14 cellular contexts compared by ENCODE assay signal in the genomic region with DNA sequence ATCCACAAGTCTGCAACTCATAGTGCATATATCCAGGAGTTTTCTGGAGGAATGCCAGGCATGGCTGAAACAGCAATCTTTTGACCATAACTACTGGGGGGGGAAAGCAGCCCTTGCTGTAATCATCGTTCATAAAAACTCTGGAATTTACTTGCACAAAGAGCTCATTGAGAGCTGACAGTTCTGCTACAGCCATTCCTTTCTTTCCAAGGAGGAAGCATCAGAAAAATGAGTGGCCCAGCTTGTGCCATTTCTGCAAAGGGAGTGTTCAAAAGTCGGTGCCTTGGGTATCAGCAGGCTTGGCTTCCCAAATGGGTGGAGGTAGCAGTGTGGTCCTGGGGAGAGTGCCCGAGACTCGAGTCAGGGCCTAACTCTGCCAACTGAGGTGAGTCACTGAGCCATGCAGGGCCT.
DNase-seq lines count a peak whose midpoint lies in the region; ATAC-seq and TF ChIP-seq lines count a peak whose summit lies in the region.
"Had no signal": no experiment of that assay in that cellular context is flagged by ENCODE, and none has a peak within 500 bp of the region (broad histone marks: within the 10 kb centered on the region; RNA-seq: fewer than 3 reads in every experiment).

No MANE protein-coding gene starts in this region.

- peaks cover 0 to 19% (median 10%) of the 10 kb centered on the region in 5 donors for H3K27me3 Mint-ChIP-seq in naive thymus-derived CD4-positive, alpha-beta T cell

- CTCF ChIA-PET in naive thymus-derived CD4-positive, alpha-beta T cell (lab: Charles Lee), result no interaction called here

- no peak for ATAC-seq in GM21526 (IDR thresholded peaks at IDR 0.05; ENCODE audit: low FRiP score, unreplicated experiment)
- no peak for ATAC-seq in naive thymus-derived CD4-positive, alpha-beta T cell
- ATAC-seq: activated CD4-positive, CD25-positive, alpha-beta regulatory T cell treated with anti-CD3 and anti-CD28 coated beads, Interleukin-2, amount 50 U/mL, for 24 hours; HepG2 had no signal

- no peaks in the 10 kb centered on the region for H3K27me3 ChIP-seq in skeletal muscle satellite cell (ENCODE audit: control insufficient read depth, insufficient read depth, low read length)
- H3K27me3 ChIP-seq in naive thymus-derived CD4-positive, alpha-beta T cell (ENCODE audit: control insufficient read depth in 2 of 2, insufficient read depth in 2 of 2, low read length in 2 of 2), result no peaks in the 10 kb centered on the region

- H3K4me3 ChIP-seq in fibroblast of mammary gland (ENCODE audit: control insufficient read depth, low read depth, low read length) (no peak overlapping the region), skeletal muscle satellite cell (ENCODE audit: low read length) (peak overlapping the region; percentile 24)
- no peak overlapping the region for H3K4me3 ChIP-seq in naive thymus-derived CD4-positive, alpha-beta T cell (ENCODE audit: low read length)

- H3K4me1 Mint-ChIP-seq in naive thymus-derived CD4-positive, alpha-beta T cell, result peaks cover 0 to 9% (median 0%) of the 10 kb centered on the region in 7 donors

- no peaks in the 10 kb centered on the region for H3K9me3 ChIP-seq in skeletal muscle satellite cell (replicated peaks; ENCODE audit: low read length)
- no peaks in the 10 kb centered on the region for H3K9me3 ChIP-seq in naive thymus-derived CD4-positive, alpha-beta T cell (ENCODE audit: control insufficient read depth in 2 of 3, low read length in 3 of 3)

- in situ Hi-C loops in SK-MEL-5 (cut with HindIII; ENCODE audit: low pct_unique_long_range_greater_than_20kb, low sequenced_read_pairs), result no loop called here

- no peak overlapping the region for H3K9ac ChIP-seq in skeletal muscle satellite cell (ENCODE audit: low read depth, low read length)

- H3K36me3 ChIP-seq in skeletal muscle satellite cell (ENCODE audit: insufficient read depth, low read length), result no peaks in the 10 kb centered on the region
- no peaks in the 10 kb centered on the region for H3K36me3 ChIP-seq in naive thymus-derived CD4-positive, alpha-beta T cell (ENCODE audit: control insufficient read depth in 2 of 3, insufficient read depth in 3 of 3, low read length in 3 of 3)

- peaks cover 0 to 7% (median 0%) of the 10 kb centered on the region in 11 donors for H3K9me3 Mint-ChIP-seq in naive thymus-derived CD4-positive, alpha-beta T cell

- H3K4me2 ChIP-seq in skeletal muscle satellite cell (ENCODE audit: low read length), result peak overlapping the region; percentile 60

- intact Hi-C loops in naive thymus-derived CD4-positive, alpha-beta T cell (cut with micrococcal nuclease), result no loop called here

- no peak for TF ChIP-seq CTCF in fibroblast of mammary gland (conservative IDR thresholded peaks at IDR 0.05; ENCODE audit: control insufficient read depth, insufficient read depth, low read depth, low read length)

- H3K27ac ChIP-seq in naive thymus-derived CD4-positive, alpha-beta T cell (ENCODE audit: low read depth, low read length), result no peak overlapping the region

- H3K4me1 ChIP-seq in skeletal muscle satellite cell (ENCODE audit: control insufficient read depth, insufficient read depth, low read length), result peaks cover 59% of the 10 kb centered on the region
- no peaks in the 10 kb centered on the region for H3K4me1 ChIP-seq in naive thymus-derived CD4-positive, alpha-beta T cell (ENCODE audit: control insufficient read depth in 2 of 2, insufficient read depth in 2 of 2, low read length in 2 of 2)

- no peak overlapping the region for H3K27ac Mint-ChIP-seq in naive thymus-derived CD4-positive, alpha-beta T cell

- POLR2A ChIA-PET in naive thymus-derived CD4-positive, alpha-beta T cell (lab: Charles Lee), result no interaction called here

- H3K36me3 Mint-ChIP-seq in naive thymus-derived CD4-positive, alpha-beta T cell, result no peaks in the 10 kb centered on the region

- DNase-seq in GM04503 (ENCODE audit: low read depth) (peak; percentile 31), SK-MEL-5 (ENCODE audit: low read depth, low spot score) (peak; percentile 94), fibroblast of mammary gland (ENCODE audit: low read depth) (peak; percentile 71), 8988T (no peak), cerebellar nuclear complex (lab: John Stamatoyannopoulos, UW) (no peak)
- DNase-seq in naive thymus-derived CD4-positive, alpha-beta T cell, result no peak
- DNase-seq: activated T-cell treated with anti-CD3 and anti-CD28 coated beads for 4 hours, DMS153, NCI-H1694 treated with DMSO at 0.1 percent for 48 hours, retina had no signal

- H3K4me3 Mint-ChIP-seq in naive thymus-derived CD4-positive, alpha-beta T cell, result no peak overlapping the region

Comparison
In these comparisons a context has a peak if more than half of its experiments do, and no peak if none do; other contexts are left out.
1. DNase-seq: peak in GM04503 (single experiment), SK-MEL-5 (single experiment) and fibroblast of mammary gland (single experiment); none in 8988T (single experiment), cerebellar nuclear complex (0 of 2) and naive thymus-derived CD4-positive, alpha-beta T cell (0 of 9).